Comparison of ENCODE assay signal across 29 cellular contexts in genomic region chr5:17305024-17305423, GRCh38.
DNase-seq lines count a peak whose midpoint lies in the region; ATAC-seq and TF ChIP-seq lines count a peak whose summit lies in the region.
"Had no signal": no experiment of that assay in that cellular context is flagged by ENCODE, and none has a peak within 500 bp of the region (broad histone marks: within the 10 kb centered on the region; RNA-seq: fewer than 3 reads in every experiment).

No MANE protein-coding gene starts in this region.

- TF ChIP-seq CTCF in endothelial cell (IDR thresholded peaks at IDR 0.05; ENCODE audit: unreplicated experiment), result no peak

- DNase-seq in HuH-7 (ENCODE audit: low spot score) (peak; percentile 17), amniotic epithelial cell (ENCODE audit: low read depth) (peak; percentile 81), mesenchymal stem cell (peak; percentile 77), endothelial cell (ENCODE audit: low spot score) (no peak), SIG-M5 (lab: John Stamatoyannopoulos, UW) (no peak), NCI-H524 treated with DMSO at 0.1 percent for 48 hours (lab: John Stamatoyannopoulos, UW) (no peak)
- DNase-seq: activated CD4-positive, alpha-beta T cell treated with anti-CD3 and anti-CD28 coated beads for 36 hours; activated gamma-delta T cell; activated T-cell treated with anti-CD3 and anti-CD28 coated beads for 4 hours; body of pancreas; Calu3; DMS79 treated with DMSO at 0.1 percent for 48 hours; effector CD4-positive, alpha-beta T cell; erythroblast; foreskin keratinocyte; heart right ventricle; NCI-H1048; NCI-H187; NCI-H2171; NCI-H524; right cardiac atrium; RPMI8226; SK-N-SH; stimulated activated CD4-positive, alpha-beta T cell treated with anti-CD3 and anti-CD28 coated beads, Interleukin-4, amount 100 ng/mL, for 1 hour; T-helper 17 cell; upper lobe of left lung had no signal

- H3K9me3 Mint-ChIP-seq in endothelial cell (ENCODE audit: unreplicated experiment), result no peaks in the 10 kb centered on the region

- no peak overlapping the region for H2BK5ac ChIP-seq in mesenchymal stem cell (ENCODE audit: low read depth, low read length, poor library complexity, severe bottlenecking)

- no peak overlapping the region for H3K4me3 Mint-ChIP-seq in endothelial cell (ENCODE audit: unreplicated experiment)
- H3K4me3 Mint-ChIP-seq: activated CD4-positive, alpha-beta T cell treated with anti-CD3 and anti-CD28 coated beads for 36 hours; CD14-positive monocyte; T-helper 17 cell had no signal

- WGBS in mesenchymal stem cell, result 2% methylated on average over 5 of the region's 5 CpGs

- no peak overlapping the region for H3K4ac ChIP-seq in mesenchymal stem cell (ENCODE audit: low read depth in 1 of 2, low read length in 2 of 2)

- H3K4me3 ChIP-seq in mesenchymal stem cell (ENCODE audit: insufficient read depth in 1 of 2, low read depth in 1 of 2, low read length in 2 of 2), result no peak overlapping the region
- H3K4me3 ChIP-seq: body of pancreas, heart right ventricle, upper lobe of left lung had no signal

- no peak overlapping the region for H3K14ac ChIP-seq in mesenchymal stem cell (ENCODE audit: low read length in 2 of 2)

- no peak overlapping the region for H2BK12ac ChIP-seq in mesenchymal stem cell (ENCODE audit: low read length in 2 of 2)

- no peak overlapping the region for H2AK5ac ChIP-seq in mesenchymal stem cell (ENCODE audit: low read length, severe bottlenecking)

- no peak overlapping the region for H4K91ac ChIP-seq in mesenchymal stem cell (ENCODE audit: low read length)

- no peaks in the 10 kb centered on the region for H3K27me3 ChIP-seq in mesenchymal stem cell (ENCODE audit: control insufficient read depth in 1 of 2, insufficient read depth in 1 of 2, low read length in 2 of 2)
- H3K27me3 ChIP-seq: body of pancreas, foreskin keratinocyte, upper lobe of left lung had no signal

- H3K36me3 ChIP-seq in mesenchymal stem cell (ENCODE audit: control insufficient read depth in 1 of 2, insufficient read depth in 2 of 2, low read depth in 1 of 2, low read length in 2 of 2), result no peaks in the 10 kb centered on the region
- H3K36me3 ChIP-seq: heart right ventricle, upper lobe of left lung had no signal

- H3K4me2 ChIP-seq in mesenchymal stem cell (ENCODE audit: low read length, poor library complexity, severe bottlenecking), result no peak overlapping the region
- H3K4me2 ChIP-seq: SK-N-SH had no signal

- no peaks in the 10 kb centered on the region for H3K36me3 Mint-ChIP-seq in endothelial cell (ENCODE audit: low read depth, unreplicated experiment)

- H3K79me1 ChIP-seq in mesenchymal stem cell (replicated peaks; ENCODE audit: low read length, poor library complexity, severe bottlenecking), result no peaks in the 10 kb centered on the region

- H3K9me3 ChIP-seq in mesenchymal stem cell (ENCODE audit: control insufficient read depth, low read length), result no peaks in the 10 kb centered on the region
- H3K9me3 ChIP-seq: body of pancreas, SK-N-SH, upper lobe of left lung had no signal

- no peaks in the 10 kb centered on the region for H3K27me3 Mint-ChIP-seq in endothelial cell (ENCODE audit: unreplicated experiment)
- H3K27me3 Mint-ChIP-seq: activated CD4-positive, alpha-beta T cell treated with anti-CD3 and anti-CD28 coated beads for 36 hours; T-helper 17 cell had no signal

- no peak overlapping the region for H3K23ac ChIP-seq in mesenchymal stem cell (ENCODE audit: low read length in 2 of 2)

- H3K18ac ChIP-seq in mesenchymal stem cell (ENCODE audit: low read depth in 1 of 2, low read length in 2 of 2), result no peak overlapping the region

- H3K9ac ChIP-seq in mesenchymal stem cell (ENCODE audit: low read length), result no peak overlapping the region
- H3K9ac ChIP-seq: parathyroid adenoma, SK-N-SH had no signal

- H4K8ac ChIP-seq in mesenchymal stem cell (ENCODE audit: low read length), result no peak overlapping the region

- H2AFZ ChIP-seq in mesenchymal stem cell (ENCODE audit: low read depth, low read length), result no peak overlapping the region
- H2AFZ ChIP-seq: parathyroid adenoma had no signal

- ATAC-seq in GM19452 (IDR thresholded peaks at IDR 0.05; ENCODE audit: unreplicated experiment), result no peak
- ATAC-seq: activated CD4-positive, alpha-beta T cell treated with anti-CD3 and anti-CD28 coated beads for 36 hours; body of pancreas; foreskin keratinocyte; T-helper 17 cell had no signal

- no peak overlapping the region for H3K27ac ChIP-seq in mesenchymal stem cell (ENCODE audit: low read length, poor library complexity, severe bottlenecking)
- H3K27ac ChIP-seq: body of pancreas, foreskin keratinocyte, heart right ventricle, parathyroid adenoma, upper lobe of left lung had no signal

- no peak overlapping the region for H2BK15ac ChIP-seq in mesenchymal stem cell (ENCODE audit: low read depth, poor library complexity, severe bottlenecking)

- no peaks in the 10 kb centered on the region for H3K4me1 Mint-ChIP-seq in endothelial cell (ENCODE audit: unreplicated experiment)
- H3K4me1 Mint-ChIP-seq: activated CD4-positive, alpha-beta T cell treated with anti-CD3 and anti-CD28 coated beads for 36 hours; T-helper 17 cell had no signal

- H3K27ac Mint-ChIP-seq in endothelial cell (ENCODE audit: unreplicated experiment), result no peak overlapping the region
- H3K27ac Mint-ChIP-seq: activated CD4-positive, alpha-beta T cell treated with anti-CD3 and anti-CD28 coated beads for 36 hours; T-helper 17 cell had no signal

- peaks cover 8% of the 10 kb centered on the region for H3K4me1 ChIP-seq in mesenchymal stem cell (ENCODE audit: control insufficient read depth, insufficient read depth, low read depth, low read length)
- H3K4me1 ChIP-seq: parathyroid adenoma had no signal

- H2BK120ac ChIP-seq in mesenchymal stem cell (ENCODE audit: low read depth, low read length), result no peak overlapping the region

Comparison
In these comparisons a context has a peak if more than half of its experiments do, and no peak if none do; other contexts are left out.
1. DNase-seq: peak in HuH-7 (single experiment), amniotic epithelial cell (single experiment) and mesenchymal stem cell (single experiment); none in endothelial cell (single experiment), SIG-M5 (single experiment) and NCI-H524 treated with DMSO at 0.1 percent for 48 hours (single experiment).